ENCODE assay signal across 13 cellular contexts in the genomic region with DNA sequence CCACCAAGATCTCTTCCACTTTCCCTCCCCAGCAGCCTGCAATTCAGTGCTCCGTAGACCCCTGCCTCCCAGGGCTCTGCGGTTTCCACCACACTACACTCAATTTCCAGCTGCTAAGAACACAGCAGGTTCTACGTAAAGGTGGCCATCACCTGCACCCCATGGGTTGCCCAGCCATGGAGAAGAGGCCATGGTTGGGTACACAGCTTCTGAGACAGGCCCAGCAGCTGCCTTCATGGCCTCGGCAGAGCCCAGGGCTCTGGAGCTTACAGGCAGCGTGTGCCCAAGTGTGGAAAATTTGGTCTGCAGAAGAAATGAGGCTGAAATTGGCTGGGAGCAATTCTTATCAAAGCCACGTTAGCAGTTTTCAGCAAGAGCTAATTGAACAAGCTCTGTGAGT. TPM values are rescaled to one million over a fixed set of nuclear protein-coding genes. Genes with fewer than 3 reads are reported as not detected.
DNase-seq lines count a peak whose midpoint lies in the region; ATAC-seq, FAIRE-seq and TF ChIP-seq lines count a peak whose summit lies in the region.
"Not testable (repeated sequence)": the region's sequence is repeated elsewhere in the genome, so short reads cannot be mapped to it uniquely, and the experiment has no call there.
"Had no signal": no experiment of that assay in that cellular context is flagged by ENCODE, and none has a peak within 500 bp of the region (broad histone marks: within the 10 kb centered on the region; RNA-seq: fewer than 3 reads in every experiment).

No MANE protein-coding gene starts in this region.

- FAIRE-seq in urothelium cell line (lab: Jason Lieb, UNC): peak; percentile 30

- DNase-seq in DMS79 (lab: John Stamatoyannopoulos, UW) (peak; percentile 94), OCI-LY7 (ENCODE audit: low spot score) (peak; percentile 39), sigmoid colon (peak; percentile 25)
- DNase-seq in activated CD4-positive, alpha-beta T cell treated with anti-CD3 and anti-CD28 coated beads, Interleukin-2, amount 10 ng/mL, durations not matched to agents 7 days and 5 days; memory B cell (ENCODE audit: low spot score in 2 of 2); urothelium cell line (ENCODE audit: low spot score): not testable (repeated sequence)

- H3K36me3 Mint-ChIP-seq in activated CD4-positive, alpha-beta T cell treated with anti-CD3 and anti-CD28 coated beads, Interleukin-2, amount 10 ng/mL, durations not matched to agents 7 days and 5 days (ENCODE audit: low read depth); brain; memory B cell: not testable (repeated sequence)

- H2AFZ ChIP-seq in OCI-LY7 (ENCODE audit: low read length): not testable (repeated sequence)

- not testable (repeated sequence) for H3K9me3 ChIP-seq in OCI-LY7 (ENCODE audit: low read length); sigmoid colon

- not testable (repeated sequence) for H4K20me1 ChIP-seq in OCI-LY7 (ENCODE audit: insufficient read depth, low read length)

- peak overlapping the region; percentile 10 for H3K4me3 Mint-ChIP-seq in activated CD4-positive, alpha-beta T cell treated with anti-CD3 and anti-CD28 coated beads, Interleukin-2, amount 10 ng/mL, durations not matched to agents 7 days and 5 days
- H3K4me3 Mint-ChIP-seq in brain, memory B cell: not testable (repeated sequence)

- H3K4me1 ChIP-seq in OCI-LY7 (ENCODE audit: insufficient read depth, low read length, poor library complexity, severe bottlenecking): peaks cover 14% of the 10 kb centered on the region
- not testable (repeated sequence) for H3K4me1 ChIP-seq in sigmoid colon

- H3K9me3 Mint-ChIP-seq in activated CD4-positive, alpha-beta T cell treated with anti-CD3 and anti-CD28 coated beads, Interleukin-2, amount 10 ng/mL, durations not matched to agents 7 days and 5 days; brain; memory B cell: not testable (repeated sequence)

- not testable (repeated sequence) for H3K27me3 ChIP-seq in sigmoid colon

- not testable (repeated sequence) for BruUV-seq in OCI-LY7 (replicated peaks; lab: Mats Ljungman, UMichigan)

- TF ChIP-seq POLR2A in sigmoid colon (IDR thresholded peaks at IDR 0.05): not testable (repeated sequence)

- H3K27ac Mint-ChIP-seq in activated CD4-positive, alpha-beta T cell treated with anti-CD3 and anti-CD28 coated beads, Interleukin-2, amount 10 ng/mL, durations not matched to agents 7 days and 5 days: not testable (repeated sequence)
- H3K27ac Mint-ChIP-seq in brain: peak overlapping the region in 3 of 5 experiments; percentile 58 to 96 (median 95)
- H3K27ac Mint-ChIP-seq in memory B cell: peak overlapping the region; percentile 17

- 73 to 94% methylated on average over 6 of the region's 6 CpGs for WGBS in sigmoid colon, 2 donors

- H3K4me2 ChIP-seq in OCI-LY7 (ENCODE audit: low read length): not testable (repeated sequence)

- intact Hi-C loops in OCI-LY7 (cut with micrococcal nuclease; ENCODE audit: unreplicated experiment): not testable (repeated sequence)
- intact Hi-C loops in sigmoid colon (cut with DNase I): loop anchor here (10.0 kb wide), 1 partner anchor 179 kb away; no protein-coding TSS in a partner anchor

- POLR2A ChIA-PET in OCI-LY7 (lab: Charles Lee): not testable (repeated sequence)
- POLR2A ChIA-PET in activated CD4-positive, alpha-beta T cell treated with anti-CD3 and anti-CD28 coated beads, Interleukin-2, amount 10 ng/mL, durations not matched to agents 7 days and 5 days (lab: Charles Lee): interaction anchor here (0.5 kb wide), 1 partner anchor 89 kb away, joined by 3 read pairs; no protein-coding TSS in a partner anchor

- H3K27ac ChIP-seq in 22Rv1: peak overlapping the region; percentile 36; the same call in 1 of the 2 replicates
- H3K27ac ChIP-seq in OCI-LY7 (ENCODE audit: low read depth, low read length, poor library complexity, severe bottlenecking); sigmoid colon: not testable (repeated sequence)

- TF ChIP-seq CTCF in 22Rv1 (IDR thresholded peaks at IDR 0.05); OCI-LY7 (conservative IDR thresholded peaks at IDR 0.05; ENCODE audit: low read length); brain (conservative IDR thresholded peaks at IDR 0.05); sigmoid colon (IDR thresholded peaks at IDR 0.05): not testable (repeated sequence)

- TF ChIP-seq EP300 in sigmoid colon (IDR thresholded peaks at IDR 0.05): not testable (repeated sequence)

- ATAC-seq in memory B cell (ENCODE audit: low read depth): not testable (repeated sequence)

- H3K4me3 ChIP-seq in OCI-LY7 (ENCODE audit: low read depth, low read length, poor library complexity, severe bottlenecking); sigmoid colon: not testable (repeated sequence)

- not testable (repeated sequence) for H3K79me2 ChIP-seq in OCI-LY7 (ENCODE audit: insufficient read depth, low read depth, low read length)

- CTCF ChIA-PET in OCI-LY7 (lab: Charles Lee; ENCODE audit: unreplicated experiment): not testable (repeated sequence)
- CTCF ChIA-PET in activated CD4-positive, alpha-beta T cell treated with anti-CD3 and anti-CD28 coated beads, Interleukin-2, amount 10 ng/mL, durations not matched to agents 7 days and 5 days (lab: Charles Lee): interaction anchor here (1.5 to 5.0 kb wide), 3 partner anchors 9 to 90 kb away, joined by 3 to 31 read pairs (median 9); no protein-coding TSS in a partner anchor

- H3K27me3 Mint-ChIP-seq in activated CD4-positive, alpha-beta T cell treated with anti-CD3 and anti-CD28 coated beads, Interleukin-2, amount 10 ng/mL, durations not matched to agents 7 days and 5 days; brain; memory B cell: not testable (repeated sequence)

- peaks cover 50% of the 10 kb centered on the region for H3K4me1 Mint-ChIP-seq in activated CD4-positive, alpha-beta T cell treated with anti-CD3 and anti-CD28 coated beads, Interleukin-2, amount 10 ng/mL, durations not matched to agents 7 days and 5 days
- peaks cover 31% of the 10 kb centered on the region for H3K4me1 Mint-ChIP-seq in brain
- H3K4me1 Mint-ChIP-seq in memory B cell: not testable (repeated sequence)

- H3K9me2 ChIP-seq in OCI-LY7 (ENCODE audit: insufficient read depth, low read length): not testable (repeated sequence)

- H3K36me3 ChIP-seq in OCI-LY7 (ENCODE audit: insufficient read depth, low read length); sigmoid colon: not testable (repeated sequence)

RNA-seq across cellular contexts. Expression of gene ALPP, which starts 54.6 kb away (rescaled TPM):
- total RNA-seq in OCI-LY7 (2014; rRNA removed; shearing (Covaris generic)): not detected in 2 replicates
- total RNA-seq in OCI-LY7 (2022) (not detected in 2 replicates), sigmoid colon (not detected)
- total RNA-seq in activated CD4-positive, alpha-beta T cell treated with anti-CD3 and anti-CD28 coated beads, Interleukin-2, amount 10 ng/mL, durations not matched to agents 7 days and 5 days: not detected
- polyA plus RNA-seq in brain (ENCODE audit: insufficient read depth, low read depth, low replicate concordance) (not detected), sigmoid colon (under 1 TPM in 1 of 3 donors, not detected in 2; 0.03 TPM)
- total RNA-seq: GM12878, Peyer's patch, SJCRH30 had no signal
- polyA plus RNA-seq: CD14-positive monocyte, IgD-negative memory B cell had no signal
